Comparison of ENCODE assay signal across 1 cellular context in genomic region chr5:96548941-96549340, GRCh38.
TF ChIP-seq lines count a peak whose summit lies in the region.

No MANE protein-coding gene starts in this region.

TF ChIP-seq in GM23338, 12 proteins besides CTCF, POLR2A, EP300 and RAD21 (continued from another document):
- TF ChIP-seq, protein P1, sequence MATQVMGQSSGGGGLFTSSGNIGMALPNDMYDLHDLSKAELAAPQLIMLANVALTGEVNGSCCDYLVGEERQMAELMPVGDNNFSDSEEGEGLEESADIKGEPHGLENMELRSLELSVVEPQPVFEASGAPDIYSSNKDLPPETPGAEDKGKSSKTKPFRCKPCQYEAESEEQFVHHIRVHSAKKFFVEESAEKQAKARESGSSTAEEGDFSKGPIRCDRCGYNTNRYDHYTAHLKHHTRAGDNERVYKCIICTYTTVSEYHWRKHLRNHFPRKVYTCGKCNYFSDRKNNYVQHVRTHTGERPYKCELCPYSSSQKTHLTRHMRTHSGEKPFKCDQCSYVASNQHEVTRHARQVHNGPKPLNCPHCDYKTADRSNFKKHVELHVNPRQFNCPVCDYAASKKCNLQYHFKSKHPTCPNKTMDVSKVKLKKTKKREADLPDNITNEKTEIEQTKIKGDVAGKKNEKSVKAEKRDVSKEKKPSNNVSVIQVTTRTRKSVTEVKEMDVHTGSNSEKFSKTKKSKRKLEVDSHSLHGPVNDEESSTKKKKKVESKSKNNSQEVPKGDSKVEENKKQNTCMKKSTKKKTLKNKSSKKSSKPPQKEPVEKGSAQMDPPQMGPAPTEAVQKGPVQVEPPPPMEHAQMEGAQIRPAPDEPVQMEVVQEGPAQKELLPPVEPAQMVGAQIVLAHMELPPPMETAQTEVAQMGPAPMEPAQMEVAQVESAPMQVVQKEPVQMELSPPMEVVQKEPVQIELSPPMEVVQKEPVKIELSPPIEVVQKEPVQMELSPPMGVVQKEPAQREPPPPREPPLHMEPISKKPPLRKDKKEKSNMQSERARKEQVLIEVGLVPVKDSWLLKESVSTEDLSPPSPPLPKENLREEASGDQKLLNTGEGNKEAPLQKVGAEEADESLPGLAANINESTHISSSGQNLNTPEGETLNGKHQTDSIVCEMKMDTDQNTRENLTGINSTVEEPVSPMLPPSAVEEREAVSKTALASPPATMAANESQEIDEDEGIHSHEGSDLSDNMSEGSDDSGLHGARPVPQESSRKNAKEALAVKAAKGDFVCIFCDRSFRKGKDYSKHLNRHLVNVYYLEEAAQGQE (IDR thresholded peaks at IDR 0.05; ENCODE audit: unreplicated experiment), result no peak
- TF ChIP-seq ETS1 (IDR thresholded peaks at IDR 0.05) (no peak), JUNB (IDR thresholded peaks at IDR 0.05; ENCODE audit: unreplicated experiment) (no peak), STAT1 (IDR thresholded peaks at IDR 0.05; ENCODE audit: unreplicated experiment) (no peak), CREB1 (CRISPR knock-in tag; IDR thresholded peaks at IDR 0.05; ENCODE audit: low read depth) (no peak), ZNF462 (CRISPR knock-in tag; IDR thresholded peaks at IDR 0.05) (no peak), EZH2 (IDR thresholded peaks at IDR 0.05; ENCODE audit: low read depth, unreplicated experiment) (no peak), EZH2phosphoT487 (IDR thresholded peaks at IDR 0.05; ENCODE audit: unreplicated experiment) (no peak), ZNF331 (CRISPR knock-in tag; IDR thresholded peaks at IDR 0.05; ENCODE audit: low read depth) (no peak)
